ENCODE assay signal across 18 cellular contexts in genomic region chr14:104897286-104898194, GRCh38. TPM values are rescaled to one million over a fixed set of nuclear protein-coding genes. Genes with fewer than 3 reads are reported as not detected.
DNase-seq lines count a peak whose midpoint lies in the region; ATAC-seq and TF ChIP-seq lines count a peak whose summit lies in the region.
"Had no signal": no experiment of that assay in that cellular context is flagged by ENCODE, and none has a peak within 500 bp of the region (broad histone marks: within the 10 kb centered on the region; RNA-seq: fewer than 3 reads in every experiment).

No MANE protein-coding gene starts in this region.

- H3K4me3 ChIP-seq in Peyer's patch, result no peak overlapping the region
- H3K4me3 ChIP-seq: A549, PC-9, SK-N-MC, uterus had no signal

- no peak for TF ChIP-seq CTCF in Peyer's patch (IDR thresholded peaks at IDR 0.05)

- intact Hi-C loops in left colon (cut with DNase I, micrococcal nuclease), result loop anchor here in 1 of 2 donors (10.0 kb wide), 1 partner anchor 147 kb away; no protein-coding TSS in a partner anchor
- intact Hi-C loops in sciatic nerve (cut with DNase I), result loop anchor here (10.0 kb wide), 1 partner anchor 147 kb away; no protein-coding TSS in a partner anchor

- DNase-seq in activated effector memory CD4-positive, alpha-beta T cell treated with anti-CD3 and anti-CD28 coated beads, Interleukin-2, amount 50 U/mL, for 16 hours, result peak; percentile 61
- DNase-seq in activated effector memory CD4-positive, alpha-beta T cell treated with Interleukin-2 at 50 U/mL for 16 hours, result no peak
- DNase-seq in Peyer's patch (peak in 2 of 3 donors; percentile 41 to 46), left colon (peak in 1 of 2 donors; percentile 28), sciatic nerve (ENCODE audit: low spot score) (peak; percentile 63), SK-N-DZ (ENCODE audit: low spot score) (no peak), glomerular visceral epithelial cell (ENCODE audit: extremely low spot score) (no peak)
- DNase-seq: NCI-H1048, NCI-H2029 had no signal

- ATAC-seq in left colon (peak; percentile 7), sciatic nerve (no peak), GM18858 (IDR thresholded peaks at IDR 0.05; ENCODE audit: unreplicated experiment) (no peak)

- no peaks in the 10 kb centered on the region for H3K9me3 ChIP-seq in Peyer's patch
- H3K9me3 ChIP-seq: A549, uterus had no signal

- H3K4me1 ChIP-seq in Peyer's patch, result peaks cover 0 to 10% (median 0%) of the 10 kb centered on the region in 4 donors
- H3K4me1 ChIP-seq: uterus had no signal

- TF ChIP-seq POLR2A in Peyer's patch (IDR thresholded peaks at IDR 0.05), result no peak

- H3K36me3 ChIP-seq in Peyer's patch, result peaks cover 0 to 16% (median 0%) of the 10 kb centered on the region in 3 donors
- H3K36me3 ChIP-seq: uterus had no signal

- H3K27me3 ChIP-seq in Peyer's patch, result no peaks in the 10 kb centered on the region
- H3K27me3 ChIP-seq: uterus had no signal

- H3K27ac ChIP-seq in Peyer's patch, result no peak overlapping the region
- H3K27ac ChIP-seq: A549, PC-9, SK-N-MC, uterus had no signal

RNA-seq across cellular contexts. Expression of gene PLD4, which starts 27.1 kb away (rescaled TPM):
- total RNA-seq in Peyer's patch (1 to 10 TPM in 2 of 4 donors, not detected in 2; 1.7 to 4.1 TPM), left colon (1 to 10 TPM in 1 of 2 donors, not detected in 1; 2.2 TPM), sciatic nerve (7.0 TPM)
- polyA plus RNA-seq in SK-N-DZ (2014; cell fraction: cytosol; rRNA removed), result 0.10 TPM in 1 of 2 replicates, not detected in the other
- 0.37 TPM in 1 of 2 replicates, not detected in the other for polyA plus RNA-seq in SK-N-DZ (2014; cell fraction: nucleus; rRNA removed)
- total RNA-seq: activated CD8-positive, alpha-beta T cell treated with anti-CD3 and anti-CD28 coated beads for 36 hours; HT-29; myocyte; PC-9 had no signal
- polyA plus RNA-seq: fibroblast of lung had no signal

RNA-seq across cellular contexts. Expression of gene CEP170B, which starts 32.5 kb away (rescaled TPM):
- total RNA-seq in Peyer's patch (100 to 1,000 TPM in 1 of 4 donors, 10 to 100 TPM in 3; 42.1 to 112 (median 83.8) TPM), left colon (10 to 100 TPM; 76.4 to 89.3 TPM), sciatic nerve (15.3 TPM)
- polyA plus RNA-seq in SK-N-DZ (2014; cell fraction: cytosol; rRNA removed), result 1.6 and 2.8 TPM in 2 replicates
- 7.4 and 8.4 TPM in 2 replicates for polyA plus RNA-seq in SK-N-DZ (2014; cell fraction: nucleus; rRNA removed)

Comparison
In these comparisons a context has a peak if more than half of its experiments do, and no peak if none do; other contexts are left out.
1. DNase-seq: peak in activated effector memory CD4-positive, alpha-beta T cell treated with anti-CD3 and anti-CD28 coated beads, Interleukin-2, amount 50 U/mL, for 16 hours (single experiment), Peyer's patch (2 of 3) and sciatic nerve (single experiment); none in activated effector memory CD4-positive, alpha-beta T cell treated with Interleukin-2 at 50 U/mL for 16 hours (single experiment), SK-N-DZ (single experiment) and glomerular visceral epithelial cell (single experiment).